ENCODE assay signal across 8 cellular contexts in the genomic region with DNA sequence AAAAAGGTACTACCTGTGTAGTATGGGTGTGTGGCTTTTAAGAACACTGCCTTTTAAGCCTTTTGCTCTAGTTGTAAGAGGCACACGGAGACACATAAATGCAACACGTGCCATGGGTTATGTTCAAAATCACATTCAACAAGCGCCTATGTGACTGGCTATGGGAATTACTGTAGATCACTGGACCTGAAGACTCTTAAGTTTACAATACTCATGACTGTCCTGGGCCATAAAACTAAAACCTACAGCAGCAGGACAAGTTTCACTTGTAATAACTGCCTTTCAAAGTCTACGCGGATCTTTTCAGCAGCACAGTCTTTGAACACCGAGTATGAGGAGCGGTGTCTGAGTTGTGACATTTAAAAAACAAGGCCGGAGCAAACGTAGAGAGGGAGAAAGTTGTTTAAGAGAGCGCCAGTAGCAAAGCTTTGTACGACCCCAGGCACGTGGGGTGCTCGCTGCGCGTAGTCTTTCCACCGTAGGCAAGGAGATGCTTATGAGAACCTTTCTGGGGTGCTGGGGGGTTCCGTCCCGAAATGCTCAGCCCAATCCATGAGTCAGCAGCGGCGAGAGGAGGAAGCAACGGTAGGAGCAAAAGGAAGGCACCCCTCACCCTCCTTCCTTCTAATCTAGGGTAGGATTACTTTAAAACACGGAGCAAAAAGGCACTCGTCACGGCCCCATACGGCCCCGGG. TPM values are rescaled to one million over a fixed set of nuclear protein-coding genes. Genes with fewer than 3 reads are reported as not detected.
A peak's percentile ranks its signal among the peaks of the same experiment; 100 is the strongest.
DNase-seq lines count a peak whose midpoint lies in the region; ATAC-seq and TF ChIP-seq lines count a peak whose summit lies in the region.

No MANE protein-coding gene starts in this region.

- H3K4me3 Mint-ChIP-seq in T-helper 1 cell treated with Interleukin-12 subunit alpha and Interleukin-12 subunit beta and Interleukin-4 antibody, amounts not matched to agents 30 μg/mL and 1 μg/mL, for 36 hours = peak overlapping the region; percentile 97

- intact Hi-C loops in lower leg skin (cut with DNase I; ENCODE audit: low total_unique reads) = no loop called here

- TF ChIP-seq CTCF in AG09309 (IDR thresholded peaks at IDR 0.05; ENCODE audit: control insufficient read depth, insufficient read depth, low read depth, low read length, missing control alignments) (no peak), lower leg skin (IDR thresholded peaks at IDR 0.05) (no peak)

- no peak for DNase-seq in AG09309 (ENCODE audit: low read depth)
- peak in 17 of 61 donors; percentile 14 to 63 (median 41) for DNase-seq in caudate nucleus (lab: John Stamatoyannopoulos, UW)
- no peak for DNase-seq in lower leg skin (ENCODE audit: low spot score in 2 of 2)
- peak; percentile 9 to 29 for DNase-seq in stimulated activated CD8-positive, alpha-beta memory T cell treated with anti-CD3 and anti-CD28 coated beads, Interleukin-4, amount 100 ng/mL, for 4 hours (ENCODE audit: low read depth in 2 of 2, low spot score in 1 of 2)

- no peaks in the 10 kb centered on the region for H3K9me3 Mint-ChIP-seq in T-helper 1 cell treated with Interleukin-12 subunit alpha and Interleukin-12 subunit beta and Interleukin-4 antibody, amounts not matched to agents 30 μg/mL and 1 μg/mL, for 36 hours

- H3K4me3 ChIP-seq in AG09309 (ENCODE audit: control insufficient read depth, low read depth, low read length) = peak overlapping the region; percentile 71
- peak overlapping the region; percentile 99 for H3K4me3 ChIP-seq in lower leg skin (ENCODE audit: low read depth, poor library complexity, severe bottlenecking)

- peaks cover 48% of the 10 kb centered on the region for H3K4me1 Mint-ChIP-seq in T-helper 1 cell treated with Interleukin-12 subunit alpha and Interleukin-12 subunit beta and Interleukin-4 antibody, amounts not matched to agents 30 μg/mL and 1 μg/mL, for 36 hours (ENCODE audit: low read depth)

- peaks cover 30% of the 10 kb centered on the region for H3K36me3 Mint-ChIP-seq in T-helper 1 cell treated with Interleukin-12 subunit alpha and Interleukin-12 subunit beta and Interleukin-4 antibody, amounts not matched to agents 30 μg/mL and 1 μg/mL, for 36 hours (ENCODE audit: low read depth)

- no peak for TF ChIP-seq POLR2A in lower leg skin (IDR thresholded peaks at IDR 0.05)

- 1% methylated on average over 26 of the region's 26 CpGs for WGBS in lower leg skin, 2 donors

- peak overlapping the region; percentile 50 for H3K27ac ChIP-seq in caudate nucleus (ENCODE audit: low read depth, low read length)

- H3K27ac Mint-ChIP-seq in T-helper 1 cell treated with Interleukin-12 subunit alpha and Interleukin-12 subunit beta and Interleukin-4 antibody, amounts not matched to agents 30 μg/mL and 1 μg/mL, for 36 hours = peak overlapping the region; percentile 93

- peak; percentile 18 for ATAC-seq in GM18511 (IDR thresholded peaks at IDR 0.05; ENCODE audit: unreplicated experiment)
- ATAC-seq in HG03196 (IDR thresholded peaks at IDR 0.05; ENCODE audit: unreplicated experiment) = peak; percentile 7
- ATAC-seq in HG03457 (IDR thresholded peaks at IDR 0.05; ENCODE audit: unreplicated experiment) = no peak

- no peaks in the 10 kb centered on the region for H3K27me3 Mint-ChIP-seq in T-helper 1 cell treated with Interleukin-12 subunit alpha and Interleukin-12 subunit beta and Interleukin-4 antibody, amounts not matched to agents 30 μg/mL and 1 μg/mL, for 36 hours (ENCODE audit: low read depth)

RNA-seq across cellular contexts. Expression of a gene that starts 0.7 kb away (rescaled TPM):
- total RNA-seq in lower leg skin = 10 to 100 TPM in 3 of 4 donors, 1 to 10 TPM in 1; 8.7 to 17.9 (median 11.0) TPM

RNA-seq across cellular contexts. Expression of a gene that starts 3.5 kb away (rescaled TPM):
- 100 to 1,000 TPM in 2 of 4 donors, 10 to 100 TPM in 2; 75.3 to 124 (median 107) TPM for total RNA-seq in lower leg skin

RNA-seq across cellular contexts. Expression of a gene that starts 46.7 kb away (rescaled TPM):
- 10 to 100 TPM; 43.3 to 49.5 (median 47.5) TPM for total RNA-seq in lower leg skin

Comparison
In these comparisons a context has a peak if more than half of its experiments do, and no peak if none do; other contexts are left out.
1. DNase-seq: peak in stimulated activated CD8-positive, alpha-beta memory T cell treated with anti-CD3 and anti-CD28 coated beads, Interleukin-4, amount 100 ng/mL, for 4 hours (2 of 2); none in AG09309 (single experiment) and lower leg skin (0 of 2).